In genomic region chr17:18256776-18257175, GRCh38 we compare ENCODE assay signal across 1 cellular context.
TF ChIP-seq lines count a peak whose summit lies in the region.

No MANE protein-coding gene starts in this region.

TF ChIP-seq in HCT116, 20 proteins besides CTCF, POLR2A, EP300 and RAD21 (continued from another document):
- TF ChIP-seq REST (IDR thresholded peaks at IDR 0.05; ENCODE audit: low read depth): no peak
- TF ChIP-seq JUND (IDR thresholded peaks at IDR 0.05): no peak
- TF ChIP-seq CBX3 (IDR thresholded peaks at IDR 0.05; ENCODE audit: low read depth): no peak
- TF ChIP-seq YY1 (IDR thresholded peaks at IDR 0.05; ENCODE audit: extremely low read depth, insufficient replicate concordance, low read depth, low read length): no peak
- no peak for TF ChIP-seq EZH2 (IDR thresholded peaks at IDR 0.05)
- no peak for TF ChIP-seq MAX (IDR thresholded peaks at IDR 0.05)
TF ChIP-seq in HCT116: peak in this region for 0.
